In genomic region chr1:228198977-228199590, GRCh38 we compare ENCODE assay signal across 1 cellular context.
A peak's percentile ranks its signal among the peaks of the same experiment; 100 is the strongest.
TF ChIP-seq lines count a peak whose summit lies in the region.

No MANE protein-coding gene starts in this region.

TF ChIP-seq in K562, 482 proteins besides CTCF, POLR2A, EP300 and RAD21 (continued from another document and continues in another):
- TF ChIP-seq CHD7 (IDR thresholded peaks at IDR 0.05; ENCODE audit: low read depth, low read length) (no peak), NFATC3 (IDR thresholded peaks at IDR 0.05) (0 out of 2 replicates have a peak, but pooled peaks have one; percentile 48), CUX1 (CRISPR knock-in tag; IDR thresholded peaks at IDR 0.05) (no peak), PHTF2 (CRISPR knock-in tag; IDR thresholded peaks at IDR 0.05) (no peak), HEY1 (CRISPR knock-in tag; IDR thresholded peaks at IDR 0.05; ENCODE audit: borderline replicate concordance) (no peak), ASH1L (IDR thresholded peaks at IDR 0.05; ENCODE audit: borderline replicate concordance, low read depth, partially characterized antibody) (no peak), E2F3 (CRISPR knock-in tag; IDR thresholded peaks at IDR 0.05) (no peak), ZNF507 (tag; conservative IDR thresholded peaks at IDR 0.05) (no peak), AFF1 (IDR thresholded peaks at IDR 0.05; ENCODE audit: low read depth in 1 of 2, partially characterized antibody in 2 of 2) (peak; percentile 57 to 62), GABPB2 (CRISPR knock-in tag; conservative IDR thresholded peaks at IDR 0.05) (no peak), ZBTB40 (IDR thresholded peaks at IDR 0.05) (0 out of 2 replicates have a peak, but pooled peaks have one; percentile 30), ZBTB40 (CRISPR knock-in tag; IDR thresholded peaks at IDR 0.05) (no peak), GTF2A2 (tag; IDR thresholded peaks at IDR 0.05) (0 out of 2 replicates have a peak, but pooled peaks have one; percentile 26), YY1 (IDR thresholded peaks at IDR 0.05; ENCODE audit: borderline replicate concordance in 1 of 3, control insufficient read depth in 1 of 3, extremely low read depth in 1 of 3, insufficient read depth in 3 of 3, insufficient read length in 1 of 3, insufficient replicate concordance in 2 of 3, low read depth in 1 of 3, low read length in 2 of 3) (no peak), NR2C1 (IDR thresholded peaks at IDR 0.05) (peak; percentile 8; the same call in 1 of the 2 replicates), NR2C1 (tag; IDR thresholded peaks at IDR 0.05) (no peak), CREBBP (IDR thresholded peaks at IDR 0.05; ENCODE audit: low read depth, low read length) (no peak)
